Comparison of ENCODE assay signal across 8 cellular contexts in the genomic region with DNA sequence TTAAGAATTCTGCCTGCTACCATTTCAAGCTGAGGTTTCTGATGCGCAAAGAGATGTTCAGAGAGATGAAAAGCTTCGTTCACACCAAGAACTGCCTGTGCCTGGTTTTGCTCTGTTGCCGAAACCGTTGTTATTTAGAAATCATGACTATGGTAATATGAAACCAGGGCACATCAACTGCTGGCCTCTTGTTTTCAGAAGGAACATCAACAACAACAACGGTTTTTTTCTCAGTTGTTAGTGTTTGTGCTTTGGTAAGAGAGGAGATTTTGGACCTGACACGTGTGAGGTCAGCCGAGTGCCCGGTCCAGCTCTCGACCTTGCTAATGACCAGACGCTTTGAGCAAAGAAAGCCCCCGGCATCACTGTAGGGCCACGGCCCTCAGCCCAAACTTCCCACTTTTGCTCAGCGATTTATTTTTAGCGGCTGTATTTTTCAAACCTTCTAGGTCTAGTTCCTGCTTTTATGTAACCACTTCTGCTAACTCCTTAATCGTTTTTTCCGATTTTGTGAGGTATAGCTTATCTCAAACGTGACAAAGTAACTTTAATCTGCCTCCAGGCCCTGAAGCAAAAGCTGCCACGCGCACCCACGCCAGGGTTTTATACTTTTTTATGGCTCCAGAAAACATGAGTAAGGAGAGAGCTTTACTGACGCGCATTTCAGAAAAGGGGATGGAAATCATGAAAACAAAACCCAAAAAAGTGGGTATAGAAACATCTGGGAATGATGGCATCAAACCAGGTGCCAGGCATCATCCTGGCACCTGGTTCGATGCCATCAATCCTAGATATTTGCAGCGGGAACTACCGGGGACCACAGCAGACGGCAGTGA. TPM values are rescaled to one million over a fixed set of nuclear protein-coding genes. Genes with fewer than 3 reads are reported as not detected.
DNase-seq lines count a peak whose midpoint lies in the region; ATAC-seq and TF ChIP-seq lines count a peak whose summit lies in the region.

No MANE protein-coding gene starts in this region.

- DNase-seq in CD1c-positive myeloid dendritic cell (ENCODE audit: extremely low spot score) (peak; percentile 91), RPMI8226 (peak; percentile 71), esophagus squamous epithelium (lab: John Stamatoyannopoulos, UW) (no peak), tibial nerve (ENCODE audit: low spot score in 2 of 2) (no peak)

- ATAC-seq in GM21515 (IDR thresholded peaks at IDR 0.05; ENCODE audit: unreplicated experiment) (peak; percentile 37), GM21526 (IDR thresholded peaks at IDR 0.05; ENCODE audit: low FRiP score, unreplicated experiment) (no peak), GM21528 (IDR thresholded peaks at IDR 0.05; ENCODE audit: low FRiP score, unreplicated experiment) (no peak), GM21367 (IDR thresholded peaks at IDR 0.05; ENCODE audit: unreplicated experiment) (no peak)

- peak overlapping the region in 3 of 4 donors; percentile 14 to 67 (median 54) for H3K27ac ChIP-seq in esophagus squamous epithelium
- peak overlapping the region in 3 of 4 donors; percentile 57 to 79 (median 68) for H3K27ac ChIP-seq in tibial nerve

- peak in 1 of 2 donors; percentile 58 for TF ChIP-seq EP300 in tibial nerve (IDR thresholded peaks at IDR 0.05)

- H3K4me3 ChIP-seq in esophagus squamous epithelium (no peak overlapping the region), tibial nerve (no peak overlapping the region)

- no peak for TF ChIP-seq CTCF in esophagus squamous epithelium (IDR thresholded peaks at IDR 0.05)
- no peak for TF ChIP-seq CTCF in tibial nerve (IDR thresholded peaks at IDR 0.05)

- peaks cover 12 to 61% (median 18%) of the 10 kb centered on the region in 3 donors for H3K4me1 ChIP-seq in esophagus squamous epithelium
- peaks cover 0 to 46% (median 28%) of the 10 kb centered on the region in 4 donors for H3K4me1 ChIP-seq in tibial nerve

- intact Hi-C loops in esophagus squamous epithelium (cut with DNase I): no loop called here

- peaks cover 0 to 3% (median 0%) of the 10 kb centered on the region in 4 donors for H3K27me3 ChIP-seq in esophagus squamous epithelium
- no peaks in the 10 kb centered on the region for H3K27me3 ChIP-seq in tibial nerve

- H3K9me3 ChIP-seq in esophagus squamous epithelium: no peaks in the 10 kb centered on the region
- H3K9me3 ChIP-seq in tibial nerve: no peaks in the 10 kb centered on the region

- H3K36me3 ChIP-seq in esophagus squamous epithelium (peaks cover 0 to 18% (median 0%) of the 10 kb centered on the region in 3 donors), tibial nerve (peaks cover 0 to 14% (median 0%) of the 10 kb centered on the region in 3 donors)

- whole genome bisulfite sequencing in esophagus squamous epithelium, 2 donors: 65 to 66% methylated on average over 26 of the region's 26 CpGs
- 60 to 66% methylated on average over 26 of the region's 26 CpGs for WGBS in tibial nerve, 2 donors

- TF ChIP-seq POLR2A in esophagus squamous epithelium (IDR thresholded peaks at IDR 0.05) (peak in 1 of 4 donors; percentile 21), tibial nerve (IDR thresholded peaks at IDR 0.05) (no peak)

RNA-seq across cellular contexts. Expression of gene KLF2, which starts 42.0 kb away (rescaled TPM):
- total RNA-seq in esophagus squamous epithelium (10 to 100 TPM in 1 of 4 donors, 1 to 10 TPM in 3; 4.2 to 11.4 (median 8.0) TPM), tibial nerve (100 to 1,000 TPM; 115 to 236 (median 167) TPM)

Comparison
In these comparisons a context has a peak if more than half of its experiments do, and no peak if none do; other contexts are left out.
1. DNase-seq: peak in CD1c-positive myeloid dendritic cell (single experiment) and RPMI8226 (single experiment); none in esophagus squamous epithelium (single experiment) and tibial nerve (0 of 2).
2. RNA of gene KLF2, which starts 42.0 kb away (total RNA-seq): 115 to 236 TPM in tibial nerve; 4.2 to 11.4 TPM in esophagus squamous epithelium; every median in the first group is over 4 times any median in the second.